ENCODE assay signal across 15 cellular contexts in the genomic region with DNA sequence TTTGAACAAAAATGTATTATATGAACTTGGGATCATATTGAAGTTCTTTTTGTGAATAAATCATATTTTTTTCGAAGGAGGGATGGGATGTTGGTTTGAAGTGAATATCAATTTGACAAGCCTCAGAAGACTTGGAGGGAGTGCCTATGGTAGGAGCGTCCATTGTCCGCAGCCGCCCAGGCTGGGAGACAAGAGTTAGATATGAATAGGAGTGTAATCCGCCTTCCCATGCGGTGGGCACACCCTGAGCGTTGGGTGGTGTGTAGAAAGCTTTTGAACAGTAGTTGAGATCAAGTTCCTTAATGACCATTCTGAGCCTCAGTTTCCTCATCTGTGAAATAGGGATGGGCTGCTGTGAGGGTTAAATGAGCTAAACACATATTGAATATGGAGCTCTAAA. TPM values are rescaled to one million over a fixed set of nuclear protein-coding genes. Genes with fewer than 3 reads are reported as not detected.
A peak's percentile ranks its signal among the peaks of the same experiment; 100 is the strongest.
DNase-seq lines count a peak whose midpoint lies in the region; ATAC-seq and TF ChIP-seq lines count a peak whose summit lies in the region.
"Had no signal": no experiment of that assay in that cellular context is flagged by ENCODE, and none has a peak within 500 bp of the region (broad histone marks: within the 10 kb centered on the region; RNA-seq: fewer than 3 reads in every experiment).

No MANE protein-coding gene starts in this region.

- 0 out of 2 replicates have a peak overlapping the region, but pooled peaks have one; percentile 20 for H3K23ac ChIP-seq in IMR-90 (ENCODE audit: low read depth, low read length)

- no peak overlapping the region for H2AK9ac ChIP-seq in IMR-90 (replicated peaks; ENCODE audit: low read depth, low read length, poor library complexity)

- peaks cover 45% of the 10 kb centered on the region for H3K9me1 ChIP-seq in IMR-90 (ENCODE audit: insufficient read depth, low read length)

- 0 out of 2 replicates have a peak overlapping the region, but pooled peaks have one; percentile 26 for H2BK20ac ChIP-seq in IMR-90 (ENCODE audit: low read depth, low read length)

- peak overlapping the region; percentile 3; the same call in 1 of the 2 replicates for H2BK120ac ChIP-seq in IMR-90 (ENCODE audit: low read depth, low read length)

- H3K4me1 Mint-ChIP-seq in activated CD4-positive, alpha-beta T cell treated with anti-CD3 and anti-CD28 coated beads for 36 hours, result peaks cover 93% of the 10 kb centered on the region
- peaks cover 96% of the 10 kb centered on the region for H3K4me1 Mint-ChIP-seq in activated naive CD8-positive, alpha-beta T cell treated with anti-CD3 and anti-CD28 coated beads, Interleukin-2, amount 50 U/mL, for 24 hours
- peaks cover 46 to 94% (median 89%) of the 10 kb centered on the region in 4 donors for H3K4me1 Mint-ChIP-seq in naive thymus-derived CD8-positive, alpha-beta T cell

- no peak overlapping the region for H3K9ac ChIP-seq in IMR-90 (ENCODE audit: low read depth, low read length)

- no peak overlapping the region for H2AFZ ChIP-seq in IMR-90 (replicated peaks; ENCODE audit: low read length, poor library complexity)

- H3K56ac ChIP-seq in IMR-90 (ENCODE audit: extremely low read depth, insufficient read depth, low read length), result no peak overlapping the region

- peaks cover 55% of the 10 kb centered on the region for H3K4me1 ChIP-seq in IMR-90 (ENCODE audit: control insufficient read depth, insufficient read depth, low read length)
- H3K4me1 ChIP-seq in upper lobe of left lung, result peaks cover 70 to 98% (median 81%) of the 10 kb centered on the region in 4 donors

- H3K79me1 ChIP-seq in IMR-90 (ENCODE audit: low read depth in 1 of 2, low read length in 2 of 2), result peaks cover 50 to 84% of the 10 kb centered on the region in 2 experiments

- no peaks in the 10 kb centered on the region for H3K27me3 Mint-ChIP-seq in activated CD4-positive, alpha-beta T cell treated with anti-CD3 and anti-CD28 coated beads for 36 hours
- no peaks in the 10 kb centered on the region for H3K27me3 Mint-ChIP-seq in activated naive CD8-positive, alpha-beta T cell treated with anti-CD3 and anti-CD28 coated beads, Interleukin-2, amount 50 U/mL, for 24 hours
- no peaks in the 10 kb centered on the region for H3K27me3 Mint-ChIP-seq in naive thymus-derived CD8-positive, alpha-beta T cell

- peak overlapping the region; percentile 66 for H3K4ac ChIP-seq in IMR-90 (ENCODE audit: low read depth, low read length)

- 100% methylated on average over 1 to 2 of the region's 7 CpGs for WGBS in IMR-90 (ENCODE audit: extremely low coverage in 2 of 2, insufficient read length in 1 of 2), 2 experiments
- 93 to 94% methylated on average over 7 of the region's 7 CpGs for WGBS in upper lobe of left lung, 2 donors

- H3K36me3 Mint-ChIP-seq in activated CD4-positive, alpha-beta T cell treated with anti-CD3 and anti-CD28 coated beads for 36 hours (ENCODE audit: low read depth), result peaks cover 48% of the 10 kb centered on the region
- peaks cover 82% of the 10 kb centered on the region for H3K36me3 Mint-ChIP-seq in activated naive CD8-positive, alpha-beta T cell treated with anti-CD3 and anti-CD28 coated beads, Interleukin-2, amount 50 U/mL, for 24 hours (ENCODE audit: low read depth)
- no peaks in the 10 kb centered on the region for H3K36me3 Mint-ChIP-seq in naive thymus-derived CD8-positive, alpha-beta T cell

- H3K9me3 Mint-ChIP-seq in activated CD4-positive, alpha-beta T cell treated with anti-CD3 and anti-CD28 coated beads for 36 hours (ENCODE audit: low read depth), result no peaks in the 10 kb centered on the region
- peaks cover 4% of the 10 kb centered on the region for H3K9me3 Mint-ChIP-seq in activated naive CD8-positive, alpha-beta T cell treated with anti-CD3 and anti-CD28 coated beads, Interleukin-2, amount 50 U/mL, for 24 hours
- no peaks in the 10 kb centered on the region for H3K9me3 Mint-ChIP-seq in naive thymus-derived CD8-positive, alpha-beta T cell
- H3K9me3 Mint-ChIP-seq: type B pancreatic cell had no signal

- H4K91ac ChIP-seq in IMR-90 (ENCODE audit: insufficient read depth, low read depth, low read length), result peak overlapping the region; percentile 53; the same call in 1 of the 2 replicates

- no peak for TF ChIP-seq CTCF in IMR-90 (conservative IDR thresholded peaks at IDR 0.05; ENCODE audit: low read depth, low read length)
- TF ChIP-seq CTCF in upper lobe of left lung (IDR thresholded peaks at IDR 0.05), result no peak

- DNase-seq in activated CD4-positive, alpha-beta T cell treated with anti-CD3 and anti-CD28 coated beads for 36 hours, result no peak
- no peak for DNase-seq in activated CD4-positive, alpha-beta T cell treated with anti-CD3 and anti-CD28 coated beads, Interleukin-2, amount 50 U/mL, for 1 hour
- no peak for DNase-seq in IMR-90
- DNase-seq in activated naive CD8-positive, alpha-beta T cell treated with anti-CD3 and anti-CD28 coated beads, Interleukin-2, amount 50 U/mL, for 24 hours, result no peak
- no peak for DNase-seq in naive thymus-derived CD8-positive, alpha-beta T cell
- no peak for DNase-seq in upper lobe of left lung
- DNase-seq: left ventricle myocardium superior, NCI-H1092, NCI-H82 had no signal

- no peak overlapping the region for H3K18ac ChIP-seq in IMR-90 (ENCODE audit: low read depth, low read length)

- no peak overlapping the region for H3K27ac ChIP-seq in IMR-90 (ENCODE audit: insufficient read depth, low read length)
- peak overlapping the region in 2 of 4 donors; percentile 16 to 42 for H3K27ac ChIP-seq in upper lobe of left lung
- H3K27ac ChIP-seq: VCaP had no signal

- dilution Hi-C loops in IMR-90 (cut with HindIII; ENCODE audit: low sequenced_read_pairs, unreplicated experiment), result no loop called here

- H4K8ac ChIP-seq in IMR-90 (ENCODE audit: low read depth in 2 of 2, low read length in 2 of 2), result peak overlapping the region in 1 of 2 experiments; percentile 19; a peak in 1 of 4 replicates

- H3K4me3 Mint-ChIP-seq in activated CD4-positive, alpha-beta T cell treated with anti-CD3 and anti-CD28 coated beads for 36 hours, result peak overlapping the region; percentile 51
- H3K4me3 Mint-ChIP-seq in activated naive CD8-positive, alpha-beta T cell treated with anti-CD3 and anti-CD28 coated beads, Interleukin-2, amount 50 U/mL, for 24 hours, result peak overlapping the region; percentile 96
- peak overlapping the region in 5 of 10 donors; percentile 5 to 57 (median 26) for H3K4me3 Mint-ChIP-seq in naive thymus-derived CD8-positive, alpha-beta T cell
- H3K4me3 Mint-ChIP-seq: type B pancreatic cell had no signal

- H3K4me2 ChIP-seq in IMR-90 (ENCODE audit: low read depth, low read length), result no peak overlapping the region

- H3K9me3 ChIP-seq in IMR-90 (ENCODE audit: control insufficient read depth, insufficient read depth, low read length), result no peaks in the 10 kb centered on the region
- H3K9me3 ChIP-seq in upper lobe of left lung, result no peaks in the 10 kb centered on the region

- no peaks in the 10 kb centered on the region for H4K20me1 ChIP-seq in IMR-90 (ENCODE audit: insufficient read depth, low read length)

- TF ChIP-seq POLR2A in IMR-90 (IDR thresholded peaks at IDR 0.05; ENCODE audit: low read depth, low read length) (no peak), upper lobe of left lung (IDR thresholded peaks at IDR 0.05) (no peak)

- in situ Hi-C loops in IMR-90 (cut with MboI; ENCODE audit: low sequenced_read_pairs), result loop anchor here (25.0 kb wide), 1 partner anchor 1240 kb away; the partner anchor contains the start of gene SLC35C1

- H3K36me3 ChIP-seq in IMR-90 (ENCODE audit: control insufficient read depth, insufficient read depth, low read length) (no peaks in the 10 kb centered on the region), upper lobe of left lung (peaks cover 0 to 6% (median 2%) of the 10 kb centered on the region in 4 donors)

- H2AK5ac ChIP-seq in IMR-90 (ENCODE audit: low read depth, low read length), result peak overlapping the region; percentile 20; the same call in 1 of the 2 replicates

- H3K27ac Mint-ChIP-seq in activated CD4-positive, alpha-beta T cell treated with anti-CD3 and anti-CD28 coated beads for 36 hours, result peak overlapping the region; percentile 100
- H3K27ac Mint-ChIP-seq in activated naive CD8-positive, alpha-beta T cell treated with anti-CD3 and anti-CD28 coated beads, Interleukin-2, amount 50 U/mL, for 24 hours, result peak overlapping the region; percentile 100
- peak overlapping the region in 8 of 10 donors; percentile 15 to 90 (median 81) for H3K27ac Mint-ChIP-seq in naive thymus-derived CD8-positive, alpha-beta T cell
- H3K27ac Mint-ChIP-seq: type B pancreatic cell had no signal

- H2BK5ac ChIP-seq in IMR-90 (ENCODE audit: low read depth, low read length, poor library complexity, severe bottlenecking), result no peak overlapping the region

- no peak for TF ChIP-seq EP300 in upper lobe of left lung (IDR thresholded peaks at IDR 0.05)

- H3K4me3 ChIP-seq in IMR-90 (ENCODE audit: insufficient read depth, low read depth, low read length) (no peak overlapping the region), upper lobe of left lung (no peak overlapping the region)

- intact Hi-C loops in activated CD4-positive, alpha-beta T cell treated with anti-CD3 and anti-CD28 coated beads for 36 hours (cut with DNase I, micrococcal nuclease), result no loop called here
- intact Hi-C loops in IMR-90 (cut with micrococcal nuclease), result no loop called here

- no peak for TF ChIP-seq RAD21 in IMR-90 (IDR thresholded peaks at IDR 0.05; ENCODE audit: low read length)

- CTCF ChIA-PET in activated CD4-positive, alpha-beta T cell treated with anti-CD3 and anti-CD28 coated beads for 36 hours (lab: Charles Lee), result interaction anchor here (0.6 to 3.1 kb wide), 4 partner anchors 8 to 45 kb away, joined by 3 to 16 read pairs (median 7); no protein-coding TSS in a partner anchor
- CTCF ChIA-PET in IMR-90 (lab: Yijun Ruan, JAX), result interaction anchor here (1.5 kb wide), 1 partner anchor 44 kb away, joined by 4 read pairs; no protein-coding TSS in a partner anchor

- no TSS peak for BruUV-seq in IMR-90 (replicated peaks; lab: Mats Ljungman, UMichigan)

- H3K27me3 ChIP-seq in IMR-90 (ENCODE audit: control insufficient read depth, insufficient read depth, low read length), result no peaks in the 10 kb centered on the region
- H3K27me3 ChIP-seq in upper lobe of left lung, result no peaks in the 10 kb centered on the region

- H2BK15ac ChIP-seq in IMR-90 (ENCODE audit: low read depth, low read length), result peak overlapping the region; percentile 37; the same call in 1 of the 3 replicates

- no peak overlapping the region for H4K5ac ChIP-seq in IMR-90 (ENCODE audit: low read depth, low read length)

- no peak overlapping the region for H3K14ac ChIP-seq in IMR-90 (replicated peaks; ENCODE audit: low read depth, low read length)

- no peak for ATAC-seq in activated CD4-positive, alpha-beta T cell treated with anti-CD3 and anti-CD28 coated beads for 36 hours
- no peak for ATAC-seq in IMR-90 (ENCODE audit: low read depth)
- ATAC-seq in activated naive CD8-positive, alpha-beta T cell treated with anti-CD3 and anti-CD28 coated beads, Interleukin-2, amount 50 U/mL, for 24 hours, result no peak
- ATAC-seq in naive thymus-derived CD8-positive, alpha-beta T cell, result no peak
- no peak for ATAC-seq in HG02759 (IDR thresholded peaks at IDR 0.05; ENCODE audit: unreplicated experiment)
- no peak for ATAC-seq in upper lobe of left lung (ENCODE audit: low FRiP score in 2 of 2)
- no peak for ATAC-seq in HG02970 (IDR thresholded peaks at IDR 0.05; ENCODE audit: low FRiP score, unreplicated experiment)
- ATAC-seq: left ventricle myocardium superior, Panc1, SK-N-SH treated with all-trans-retinoic acid at 6 μM for 48 hours had no signal

- POLR2A ChIA-PET in activated CD4-positive, alpha-beta T cell treated with anti-CD3 and anti-CD28 coated beads for 36 hours (lab: Charles Lee), result interaction anchor here (0.8 kb wide), 1 partner anchor 173 kb away, joined by 3 read pairs; no protein-coding TSS in a partner anchor
- POLR2A ChIA-PET in IMR-90 (lab: Charles Lee; ENCODE audit: unreplicated experiment), result no interaction called here
- POLR2A ChIA-PET in naive thymus-derived CD8-positive, alpha-beta T cell (lab: Charles Lee), result interaction anchor here (1.4 to 2.5 kb wide), 2 partner anchors 31 to 40 kb away, joined by 3 to 11 read pairs; no protein-coding TSS in a partner anchor

RNA-seq across cellular contexts. Expression of gene CD82, which starts 7.0 kb away (rescaled TPM):
- 100 to 1,000 TPM; 239 to 272 TPM for total RNA-seq in activated CD4-positive, alpha-beta T cell treated with anti-CD3 and anti-CD28 coated beads for 36 hours
- total RNA-seq in IMR-90 (2012; rRNA removed) (18.9 and 32.8 TPM in 2 replicates), upper lobe of left lung (100 to 1,000 TPM in 2 of 6 donors, 10 to 100 TPM in 4; 29.8 to 148 (median 69.9) TPM)
- 46.1 and 49.4 TPM in 2 replicates for polyA plus RNA-seq in IMR-90 (2012; rRNA removed)
- 45.9 and 112 TPM in 2 replicates for polyA plus RNA-seq in IMR-90 (2012; cell fraction: cytosol; rRNA removed)
- polyA plus RNA-seq in IMR-90 (2012; cell fraction: nucleus; rRNA removed; ENCODE audit: low replicate concordance), result 14.7 and 27.3 TPM in 2 replicates
- total RNA-seq in naive thymus-derived CD8-positive, alpha-beta T cell, result 10 to 100 TPM; 24.1 to 28.7 TPM
- polyA plus RNA-seq in naive thymus-derived CD8-positive, alpha-beta T cell, result 10 to 100 TPM; 21.1 to 29.9 (median 21.1) TPM
